1 cellular context compared by ENCODE assay signal in genomic region chr1:26125946-26126320, GRCh38.
A peak's percentile ranks its signal among the peaks of the same experiment; 100 is the strongest.
TF ChIP-seq lines count a peak whose summit lies in the region.

No MANE protein-coding gene starts in this region.

TF ChIP-seq in K562, 482 proteins besides CTCF, POLR2A, EP300 and RAD21 (continued from another document and continues in another):
- TF ChIP-seq RBBP5 (IDR thresholded peaks at IDR 0.05; ENCODE audit: borderline replicate concordance, insufficient read depth, low read length, poor library complexity, severe bottlenecking): no peak
- TF ChIP-seq, protein P1, sequence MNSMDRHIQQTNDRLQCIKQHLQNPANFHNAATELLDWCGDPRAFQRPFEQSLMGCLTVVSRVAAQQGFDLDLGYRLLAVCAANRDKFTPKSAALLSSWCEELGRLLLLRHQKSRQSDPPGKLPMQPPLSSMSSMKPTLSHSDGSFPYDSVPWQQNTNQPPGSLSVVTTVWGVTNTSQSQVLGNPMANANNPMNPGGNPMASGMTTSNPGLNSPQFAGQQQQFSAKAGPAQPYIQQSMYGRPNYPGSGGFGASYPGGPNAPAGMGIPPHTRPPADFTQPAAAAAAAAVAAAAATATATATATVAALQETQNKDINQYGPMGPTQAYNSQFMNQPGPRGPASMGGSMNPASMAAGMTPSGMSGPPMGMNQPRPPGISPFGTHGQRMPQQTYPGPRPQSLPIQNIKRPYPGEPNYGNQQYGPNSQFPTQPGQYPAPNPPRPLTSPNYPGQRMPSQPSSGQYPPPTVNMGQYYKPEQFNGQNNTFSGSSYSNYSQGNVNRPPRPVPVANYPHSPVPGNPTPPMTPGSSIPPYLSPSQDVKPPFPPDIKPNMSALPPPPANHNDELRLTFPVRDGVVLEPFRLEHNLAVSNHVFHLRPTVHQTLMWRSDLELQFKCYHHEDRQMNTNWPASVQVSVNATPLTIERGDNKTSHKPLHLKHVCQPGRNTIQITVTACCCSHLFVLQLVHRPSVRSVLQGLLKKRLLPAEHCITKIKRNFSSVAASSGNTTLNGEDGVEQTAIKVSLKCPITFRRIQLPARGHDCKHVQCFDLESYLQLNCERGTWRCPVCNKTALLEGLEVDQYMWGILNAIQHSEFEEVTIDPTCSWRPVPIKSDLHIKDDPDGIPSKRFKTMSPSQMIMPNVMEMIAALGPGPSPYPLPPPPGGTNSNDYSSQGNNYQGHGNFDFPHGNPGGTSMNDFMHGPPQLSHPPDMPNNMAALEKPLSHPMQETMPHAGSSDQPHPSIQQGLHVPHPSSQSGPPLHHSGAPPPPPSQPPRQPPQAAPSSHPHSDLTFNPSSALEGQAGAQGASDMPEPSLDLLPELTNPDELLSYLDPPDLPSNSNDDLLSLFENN (IDR thresholded peaks at IDR 0.05; ENCODE audit: low read depth in 2 of 2, low read length in 2 of 2): no peak
- no peak for TF ChIP-seq KDM2B (CRISPR knock-in tag; IDR thresholded peaks at IDR 0.05)
- TF ChIP-seq, protein P2, sequence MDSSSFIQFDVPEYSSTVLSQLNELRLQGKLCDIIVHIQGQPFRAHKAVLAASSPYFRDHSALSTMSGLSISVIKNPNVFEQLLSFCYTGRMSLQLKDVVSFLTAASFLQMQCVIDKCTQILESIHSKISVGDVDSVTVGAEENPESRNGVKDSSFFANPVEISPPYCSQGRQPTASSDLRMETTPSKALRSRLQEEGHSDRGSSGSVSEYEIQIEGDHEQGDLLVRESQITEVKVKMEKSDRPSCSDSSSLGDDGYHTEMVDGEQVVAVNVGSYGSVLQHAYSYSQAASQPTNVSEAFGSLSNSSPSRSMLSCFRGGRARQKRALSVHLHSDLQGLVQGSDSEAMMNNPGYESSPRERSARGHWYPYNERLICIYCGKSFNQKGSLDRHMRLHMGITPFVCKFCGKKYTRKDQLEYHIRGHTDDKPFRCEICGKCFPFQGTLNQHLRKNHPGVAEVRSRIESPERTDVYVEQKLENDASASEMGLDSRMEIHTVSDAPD (CRISPR knock-in tag; IDR thresholded peaks at IDR 0.05): no peak; the same call in 1 of the 2 replicates
- no peak for TF ChIP-seq ADNP (tag; IDR thresholded peaks at IDR 0.05)
- TF ChIP-seq, protein P3, sequence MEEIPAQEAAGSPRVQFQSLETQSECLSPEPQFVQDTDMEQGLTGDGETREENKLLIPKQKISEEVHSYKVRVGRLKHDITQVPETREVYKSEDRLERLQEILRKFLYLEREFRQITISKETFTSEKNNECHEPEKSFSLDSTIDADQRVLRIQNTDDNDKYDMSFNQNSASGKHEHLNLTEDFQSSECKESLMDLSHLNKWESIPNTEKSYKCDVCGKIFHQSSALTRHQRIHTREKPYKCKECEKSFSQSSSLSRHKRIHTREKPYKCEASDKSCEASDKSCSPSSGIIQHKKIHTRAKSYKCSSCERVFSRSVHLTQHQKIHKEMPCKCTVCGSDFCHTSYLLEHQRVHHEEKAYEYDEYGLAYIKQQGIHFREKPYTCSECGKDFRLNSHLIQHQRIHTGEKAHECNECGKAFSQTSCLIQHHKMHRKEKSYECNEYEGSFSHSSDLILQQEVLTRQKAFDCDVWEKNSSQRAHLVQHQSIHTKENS (CRISPR knock-in tag; IDR thresholded peaks at IDR 0.05): 0 out of 2 replicates have a peak, but pooled peaks have one; percentile 30
- no peak for TF ChIP-seq SIN3B (IDR thresholded peaks at IDR 0.05; ENCODE audit: low read depth)
- TF ChIP-seq ETV5 (CRISPR knock-in tag; IDR thresholded peaks at IDR 0.05; ENCODE audit: low read depth): no peak
- TF ChIP-seq CUX1 (CRISPR knock-in tag; IDR thresholded peaks at IDR 0.05): peak; percentile 2; the same call in 1 of the 2 replicates
- no peak for TF ChIP-seq CXXC5 (CRISPR knock-in tag; IDR thresholded peaks at IDR 0.05)
- TF ChIP-seq, protein P4, sequence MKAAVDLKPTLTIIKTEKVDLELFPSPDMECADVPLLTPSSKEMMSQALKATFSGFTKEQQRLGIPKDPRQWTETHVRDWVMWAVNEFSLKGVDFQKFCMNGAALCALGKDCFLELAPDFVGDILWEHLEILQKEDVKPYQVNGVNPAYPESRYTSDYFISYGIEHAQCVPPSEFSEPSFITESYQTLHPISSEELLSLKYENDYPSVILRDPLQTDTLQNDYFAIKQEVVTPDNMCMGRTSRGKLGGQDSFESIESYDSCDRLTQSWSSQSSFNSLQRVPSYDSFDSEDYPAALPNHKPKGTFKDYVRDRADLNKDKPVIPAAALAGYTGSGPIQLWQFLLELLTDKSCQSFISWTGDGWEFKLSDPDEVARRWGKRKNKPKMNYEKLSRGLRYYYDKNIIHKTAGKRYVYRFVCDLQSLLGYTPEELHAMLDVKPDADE (conservative IDR thresholded peaks at IDR 0.05; ENCODE audit: control insufficient read depth, low read depth, low read length): no peak
- no peak for TF ChIP-seq GATA2 (CRISPR knock-in tag; IDR thresholded peaks at IDR 0.05)
- TF ChIP-seq ZZZ3 (IDR thresholded peaks at IDR 0.05): 0 out of 2 replicates have a peak, but pooled peaks have one; percentile 30
- no peak for TF ChIP-seq ZNF184 (CRISPR knock-in tag; IDR thresholded peaks at IDR 0.05)
- no peak; the same call in 1 of the 2 replicates for TF ChIP-seq CREB5 (CRISPR knock-in tag; IDR thresholded peaks at IDR 0.05)
- no peak for TF ChIP-seq SP2 (IDR thresholded peaks at IDR 0.05; ENCODE audit: extremely low read depth, low read depth, low read length, poor library complexity, severe bottlenecking)
- peak; percentile 50 for TF ChIP-seq NR0B1 (IDR thresholded peaks at IDR 0.05; ENCODE audit: partially characterized antibody)
- TF ChIP-seq, protein P5, sequence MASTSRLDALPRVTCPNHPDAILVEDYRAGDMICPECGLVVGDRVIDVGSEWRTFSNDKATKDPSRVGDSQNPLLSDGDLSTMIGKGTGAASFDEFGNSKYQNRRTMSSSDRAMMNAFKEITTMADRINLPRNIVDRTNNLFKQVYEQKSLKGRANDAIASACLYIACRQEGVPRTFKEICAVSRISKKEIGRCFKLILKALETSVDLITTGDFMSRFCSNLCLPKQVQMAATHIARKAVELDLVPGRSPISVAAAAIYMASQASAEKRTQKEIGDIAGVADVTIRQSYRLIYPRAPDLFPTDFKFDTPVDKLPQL (IDR thresholded peaks at IDR 0.05; ENCODE audit: extremely low read depth, insufficient read length): no peak
- 0 out of 2 replicates have a peak, but pooled peaks have one; percentile 50 for TF ChIP-seq ZNF668 (CRISPR knock-in tag; IDR thresholded peaks at IDR 0.05)
- TF ChIP-seq E2F3 (CRISPR knock-in tag; IDR thresholded peaks at IDR 0.05): no peak
- TF ChIP-seq, protein P6, sequence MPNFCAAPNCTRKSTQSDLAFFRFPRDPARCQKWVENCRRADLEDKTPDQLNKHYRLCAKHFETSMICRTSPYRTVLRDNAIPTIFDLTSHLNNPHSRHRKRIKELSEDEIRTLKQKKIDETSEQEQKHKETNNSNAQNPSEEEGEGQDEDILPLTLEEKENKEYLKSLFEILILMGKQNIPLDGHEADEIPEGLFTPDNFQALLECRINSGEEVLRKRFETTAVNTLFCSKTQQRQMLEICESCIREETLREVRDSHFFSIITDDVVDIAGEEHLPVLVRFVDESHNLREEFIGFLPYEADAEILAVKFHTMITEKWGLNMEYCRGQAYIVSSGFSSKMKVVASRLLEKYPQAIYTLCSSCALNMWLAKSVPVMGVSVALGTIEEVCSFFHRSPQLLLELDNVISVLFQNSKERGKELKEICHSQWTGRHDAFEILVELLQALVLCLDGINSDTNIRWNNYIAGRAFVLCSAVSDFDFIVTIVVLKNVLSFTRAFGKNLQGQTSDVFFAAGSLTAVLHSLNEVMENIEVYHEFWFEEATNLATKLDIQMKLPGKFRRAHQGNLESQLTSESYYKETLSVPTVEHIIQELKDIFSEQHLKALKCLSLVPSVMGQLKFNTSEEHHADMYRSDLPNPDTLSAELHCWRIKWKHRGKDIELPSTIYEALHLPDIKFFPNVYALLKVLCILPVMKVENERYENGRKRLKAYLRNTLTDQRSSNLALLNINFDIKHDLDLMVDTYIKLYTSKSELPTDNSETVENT (CRISPR knock-in tag; IDR thresholded peaks at IDR 0.05): no peak
- no peak for TF ChIP-seq PHB2 (IDR thresholded peaks at IDR 0.05; ENCODE audit: low read depth)
- no peak for TF ChIP-seq ZKSCAN1 (IDR thresholded peaks at IDR 0.05; ENCODE audit: low read depth, low read length)
- TF ChIP-seq ZNF133 (CRISPR knock-in tag; IDR thresholded peaks at IDR 0.05): no peak
- TF ChIP-seq, protein P7, sequence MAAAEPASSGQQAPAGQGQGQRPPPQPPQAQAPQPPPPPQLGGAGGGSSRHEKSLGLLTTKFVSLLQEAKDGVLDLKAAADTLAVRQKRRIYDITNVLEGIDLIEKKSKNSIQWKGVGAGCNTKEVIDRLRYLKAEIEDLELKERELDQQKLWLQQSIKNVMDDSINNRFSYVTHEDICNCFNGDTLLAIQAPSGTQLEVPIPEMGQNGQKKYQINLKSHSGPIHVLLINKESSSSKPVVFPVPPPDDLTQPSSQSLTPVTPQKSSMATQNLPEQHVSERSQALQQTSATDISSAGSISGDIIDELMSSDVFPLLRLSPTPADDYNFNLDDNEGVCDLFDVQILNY (CRISPR knock-in tag; IDR thresholded peaks at IDR 0.05): no peak
- TF ChIP-seq BRD4 (IDR thresholded peaks at IDR 0.05): no peak; the same call in 1 of the 2 replicates
- TF ChIP-seq, protein P8, sequence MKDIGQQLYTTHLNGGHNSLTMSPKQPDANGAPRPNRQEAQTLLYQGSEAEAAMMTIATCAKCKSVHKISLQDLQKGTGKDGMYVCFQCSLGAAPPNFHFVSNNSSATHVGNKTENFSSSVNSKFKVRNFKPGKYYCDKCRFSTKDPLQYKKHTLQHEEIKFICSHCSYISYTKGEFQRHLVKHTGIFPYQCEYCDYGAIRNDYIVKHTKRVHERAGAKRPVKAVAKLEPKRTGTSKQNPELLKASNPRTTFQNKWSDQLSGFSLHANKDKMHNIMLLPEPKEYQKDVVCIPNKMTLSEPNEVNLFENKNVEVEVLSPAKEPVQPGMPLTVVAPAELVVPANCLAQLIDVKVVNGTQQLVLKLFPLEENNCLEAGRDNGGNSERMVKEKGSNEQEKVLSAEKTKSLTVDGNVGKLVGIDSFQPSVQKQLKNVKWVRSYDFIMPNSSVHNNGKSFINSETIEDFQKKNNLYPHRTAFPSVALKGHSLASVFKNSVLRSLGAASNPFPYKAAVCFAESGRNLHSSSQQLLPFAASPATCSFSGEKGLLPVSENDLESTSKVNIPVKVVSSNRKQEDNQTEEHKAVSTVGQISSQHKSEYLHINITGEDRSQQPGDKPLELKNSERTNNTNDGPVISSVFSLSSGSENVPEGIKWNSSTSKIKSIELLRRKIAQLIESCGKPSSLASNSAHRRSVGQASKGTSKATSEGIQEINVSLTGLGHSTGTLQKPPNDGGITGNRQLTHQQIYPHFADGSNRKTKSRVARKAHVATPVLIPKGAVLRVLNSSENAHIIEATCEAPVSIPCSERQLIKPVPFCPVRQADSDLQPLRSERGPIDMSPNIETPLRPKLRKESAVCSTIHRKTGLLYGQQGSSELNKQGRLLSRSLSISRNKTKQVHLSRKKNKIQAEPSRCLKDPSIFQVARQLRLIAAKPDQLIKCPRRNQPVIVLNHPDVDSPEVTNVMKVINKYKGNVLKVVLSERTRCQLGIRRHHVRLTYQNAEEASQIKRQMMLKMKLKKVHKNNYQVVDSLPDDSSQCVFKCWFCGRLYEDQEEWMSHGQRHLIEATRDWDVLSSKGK (CRISPR knock-in tag; IDR thresholded peaks at IDR 0.05): no peak
- no peak for TF ChIP-seq NCOA2 (IDR thresholded peaks at IDR 0.05; ENCODE audit: partially characterized antibody in 2 of 2)
- TF ChIP-seq SMAD4 (CRISPR knock-in tag; conservative IDR thresholded peaks at IDR 0.05): no peak
- no peak for TF ChIP-seq FOXM1 (IDR thresholded peaks at IDR 0.05; ENCODE audit: low read depth)
- TF ChIP-seq FOXM1 (CRISPR knock-in tag; IDR thresholded peaks at IDR 0.05; ENCODE audit: low read depth): no peak
- peak; percentile 6; the same call in 1 of the 2 replicates for TF ChIP-seq ZKSCAN3 (CRISPR knock-in tag; IDR thresholded peaks at IDR 0.05)
- TF ChIP-seq MAFK (IDR thresholded peaks at IDR 0.05; ENCODE audit: low read length): no peak
